ENCODE assay signal across 1 cellular context in the genomic region with DNA sequence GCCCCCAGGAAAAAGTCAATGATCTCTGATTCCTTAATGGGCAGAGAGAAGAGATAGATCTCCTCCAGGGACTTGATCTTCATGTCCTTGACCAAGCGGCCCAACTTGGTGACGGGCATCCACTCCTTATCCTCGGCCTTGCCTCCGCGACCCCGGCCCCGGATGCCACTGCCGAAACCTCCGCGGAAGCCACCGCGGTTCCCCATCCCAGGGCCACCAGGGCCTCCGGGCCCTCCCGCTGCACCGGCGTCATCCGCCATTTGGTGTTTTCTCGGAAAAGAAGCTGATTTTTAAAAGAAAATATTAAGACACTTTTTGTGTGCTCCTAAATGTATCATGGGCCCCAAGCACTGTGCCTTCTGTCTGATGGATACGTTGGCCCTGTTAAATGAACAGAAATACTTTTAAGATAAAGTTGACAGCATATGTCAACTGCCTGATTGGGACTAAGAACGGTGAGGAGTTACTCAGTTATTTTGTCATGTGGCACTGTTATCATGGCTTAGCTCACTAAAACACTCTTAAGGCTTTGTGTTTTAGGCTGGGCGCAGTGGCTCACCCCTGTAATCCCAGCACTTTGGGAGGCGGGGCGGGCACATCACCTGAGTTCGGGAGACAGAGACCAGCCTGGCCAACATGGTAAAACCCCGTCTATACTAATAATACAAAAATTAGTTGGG.
TF ChIP-seq lines count a peak whose summit lies in the region.

No MANE protein-coding gene starts in this region.

TF ChIP-seq in K562, 482 proteins besides CTCF, POLR2A, EP300 and RAD21:
- TF ChIP-seq, protein P1, sequence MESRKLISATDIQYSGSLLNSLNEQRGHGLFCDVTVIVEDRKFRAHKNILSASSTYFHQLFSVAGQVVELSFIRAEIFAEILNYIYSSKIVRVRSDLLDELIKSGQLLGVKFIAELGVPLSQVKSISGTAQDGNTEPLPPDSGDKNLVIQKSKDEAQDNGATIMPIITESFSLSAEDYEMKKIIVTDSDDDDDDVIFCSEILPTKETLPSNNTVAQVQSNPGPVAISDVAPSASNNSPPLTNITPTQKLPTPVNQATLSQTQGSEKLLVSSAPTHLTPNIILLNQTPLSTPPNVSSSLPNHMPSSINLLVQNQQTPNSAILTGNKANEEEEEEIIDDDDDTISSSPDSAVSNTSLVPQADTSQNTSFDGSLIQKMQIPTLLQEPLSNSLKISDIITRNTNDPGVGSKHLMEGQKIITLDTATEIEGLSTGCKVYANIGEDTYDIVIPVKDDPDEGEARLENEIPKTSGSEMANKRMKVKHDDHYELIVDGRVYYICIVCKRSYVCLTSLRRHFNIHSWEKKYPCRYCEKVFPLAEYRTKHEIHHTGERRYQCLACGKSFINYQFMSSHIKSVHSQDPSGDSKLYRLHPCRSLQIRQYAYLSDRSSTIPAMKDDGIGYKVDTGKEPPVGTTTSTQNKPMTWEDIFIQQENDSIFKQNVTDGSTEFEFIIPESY (CRISPR knock-in tag; IDR thresholded peaks at IDR 0.05), result peak; percentile 71; the same call in 1 of the 2 replicates
